In genomic region chr17:70622382-70623260, GRCh38 we compare ENCODE assay signal across 8 cellular contexts.
DNase-seq lines count a peak whose midpoint lies in the region; ATAC-seq, FAIRE-seq and TF ChIP-seq lines count a peak whose summit lies in the region.

No MANE protein-coding gene starts in this region.

- no peak for TF ChIP-seq POLR2A in breast epithelium (IDR thresholded peaks at IDR 0.05)

- ATAC-seq in GM23338 = peak; percentile 88
- ATAC-seq in left lung = peak; percentile 90

- H3K27me3 Mint-ChIP-seq in GM23338 (ENCODE audit: insufficient read depth, low read depth, poor library complexity) = peaks cover 2% of the 10 kb centered on the region

- peaks cover 14% of the 10 kb centered on the region; the same call in 1 of the 2 replicates for H3K9me2 ChIP-seq in GM23338 (ENCODE audit: insufficient read depth)

- H3K4me3 ChIP-seq in GM23338 = no peak overlapping the region
- H3K4me3 ChIP-seq in breast epithelium = no peak overlapping the region
- H3K4me3 ChIP-seq in left lung = no peak overlapping the region
- no peak overlapping the region for H3K4me3 ChIP-seq in small intestine (ENCODE audit: low read depth in 1 of 2, low read length in 2 of 2)

- DNase-seq in Ammon's horn (ENCODE audit: low spot score) (peak; percentile 87), GM23338 (ENCODE audit: low spot score) (peak; percentile 82), NCI-H69 (lab: John Stamatoyannopoulos, UW) (peak; percentile 80), breast epithelium (ENCODE audit: low spot score in 2 of 2) (no peak), left lung (peak in 1 of 2 donors; percentile 44), small intestine (no peak), NCI-H1048 (lab: John Stamatoyannopoulos, UW) (no peak), OCI-M2 (lab: John Stamatoyannopoulos, UW; ENCODE audit: unreplicated experiment) (no peak)

- H3K27me3 ChIP-seq in GM23338 (ENCODE audit: insufficient read depth) (no peaks in the 10 kb centered on the region), breast epithelium (no peaks in the 10 kb centered on the region), left lung (no peaks in the 10 kb centered on the region), small intestine (ENCODE audit: control insufficient read depth in 2 of 2, insufficient read depth in 2 of 2, low read length in 2 of 2) (no peaks in the 10 kb centered on the region)

- H3K9me3 ChIP-seq in breast epithelium (no peaks in the 10 kb centered on the region), left lung (no peaks in the 10 kb centered on the region), small intestine (ENCODE audit: control insufficient read depth, low read depth) (no peaks in the 10 kb centered on the region)

- WGBS in small intestine, 3 donors = 28 to 53% (median 35%) methylated on average over 12 of the region's 12 CpGs

- no peaks in the 10 kb centered on the region for H3K79me2 ChIP-seq in GM23338 (replicated peaks; ENCODE audit: insufficient read depth)

- no peak overlapping the region for H3K4me3 Mint-ChIP-seq in GM23338

- TF ChIP-seq CTCF in GM23338 (conservative IDR thresholded peaks at IDR 0.05; ENCODE audit: low read depth in 2 of 2) = peak; percentile 90 to 92
- TF ChIP-seq CTCF in breast epithelium (IDR thresholded peaks at IDR 0.05) = peak; percentile 28 to 47 (median 32)
- peak; percentile 41 to 44 for TF ChIP-seq CTCF in left lung (IDR thresholded peaks at IDR 0.05)

- H2AFZ ChIP-seq in GM23338 = 0 out of 2 replicates have a peak overlapping the region, but pooled peaks have one; percentile 21

- H3K36me3 ChIP-seq in GM23338 (ENCODE audit: insufficient read depth) (no peaks in the 10 kb centered on the region), breast epithelium (no peaks in the 10 kb centered on the region), left lung (no peaks in the 10 kb centered on the region), small intestine (ENCODE audit: control insufficient read depth in 2 of 2, insufficient read depth in 2 of 2, low read length in 2 of 2) (no peaks in the 10 kb centered on the region)

- H3K4me2 ChIP-seq in GM23338 = no peak overlapping the region

- H3K27ac ChIP-seq in GM23338 (ENCODE audit: low read depth) (no peak overlapping the region), breast epithelium (no peak overlapping the region), left lung (peak overlapping the region in 1 of 2 donors; percentile 25), small intestine (ENCODE audit: low read depth in 1 of 2, low read length in 1 of 2) (no peak overlapping the region)

- H3K27ac Mint-ChIP-seq in GM23338 = no peak overlapping the region

- no peaks in the 10 kb centered on the region for H3K9me3 Mint-ChIP-seq in GM23338

- H4K20me1 ChIP-seq in GM23338 (replicated peaks; ENCODE audit: insufficient read depth) = no peaks in the 10 kb centered on the region

- H3K4me1 ChIP-seq in GM23338 (ENCODE audit: insufficient read depth) (no peaks in the 10 kb centered on the region), breast epithelium (no peaks in the 10 kb centered on the region), left lung (peaks cover 0 to 12% of the 10 kb centered on the region in 2 donors), small intestine (ENCODE audit: control insufficient read depth in 2 of 2, insufficient read depth in 1 of 2, low read depth in 1 of 2, low read length in 1 of 2) (no peaks in the 10 kb centered on the region)

- H3F3A ChIP-seq in GM23338 (replicated peaks; ENCODE audit: low read depth) = no peaks in the 10 kb centered on the region

- H3K4me1 Mint-ChIP-seq in GM23338 = no peaks in the 10 kb centered on the region

- FAIRE-seq in small intestine (lab: Jason Lieb, UNC) = no peak

- no peaks in the 10 kb centered on the region for H3K36me3 Mint-ChIP-seq in GM23338 (ENCODE audit: low read depth)

- intact Hi-C loops in breast epithelium (cut with DNase I; ENCODE audit: low total_unique reads) (no loop called here), left lung (cut with DNase I) (no loop called here)

TF ChIP-seq in GM23338, 12 proteins besides CTCF, POLR2A, EP300 and RAD21 (continues in another document):
- TF ChIP-seq CREB1 (CRISPR knock-in tag; IDR thresholded peaks at IDR 0.05; ENCODE audit: low read depth) (no peak), REST (IDR thresholded peaks at IDR 0.05; ENCODE audit: unreplicated experiment) (no peak), NANOG (IDR thresholded peaks at IDR 0.05; ENCODE audit: borderline replicate concordance) (no peak), POLR2AphosphoS5 (IDR thresholded peaks at IDR 0.05; ENCODE audit: low read depth) (no peak), ZNF462 (CRISPR knock-in tag; IDR thresholded peaks at IDR 0.05) (no peak), ZNF114 (CRISPR knock-in tag; IDR thresholded peaks at IDR 0.05) (no peak)

Comparison
In these comparisons a context has a peak if more than half of its experiments do, and no peak if none do; other contexts are left out.
1. DNase-seq: peak in Ammon's horn (single experiment), GM23338 (single experiment) and NCI-H69 (single experiment); none in breast epithelium (0 of 2), small intestine (single experiment), NCI-H1048 (single experiment) and OCI-M2 (single experiment).
2. CTCF ChIP-seq: peak in every context shown above with its lines; median percentile 91 in GM23338; 42 in left lung; 32 in breast epithelium.